ENCODE assay signal across 24 cellular contexts in genomic region chr17:80313160-80313829, GRCh38. TPM values are rescaled to one million over a fixed set of nuclear protein-coding genes. Genes with fewer than 3 reads are reported as not detected.
DNase-seq lines count a peak whose midpoint lies in the region; ATAC-seq and TF ChIP-seq lines count a peak whose summit lies in the region.
"Had no signal": no experiment of that assay in that cellular context is flagged by ENCODE, and none has a peak within 500 bp of the region (broad histone marks: within the 10 kb centered on the region; RNA-seq: fewer than 3 reads in every experiment).

No MANE protein-coding gene starts in this region.

- H3K9me3 Mint-ChIP-seq in activated CD8-positive, alpha-beta memory T cell treated with anti-CD3 and anti-CD28 coated beads, Interleukin-2, amount 10 ng/mL, durations not matched to agents 7 days and 5 days (ENCODE audit: low read depth) = peaks cover 2% of the 10 kb centered on the region
- H3K9me3 Mint-ChIP-seq in activated CD4-positive, alpha-beta memory T cell treated with anti-CD3 and anti-CD28 coated beads, Interleukin-2, amount 10 ng/mL, durations not matched to agents 7 days and 5 days = no peaks in the 10 kb centered on the region
- H3K9me3 Mint-ChIP-seq: nephron progenitor cell had no signal

- POLR2A ChIA-PET in activated CD4-positive, alpha-beta memory T cell treated with anti-CD3 and anti-CD28 coated beads, Interleukin-2, amount 10 ng/mL, durations not matched to agents 7 days and 5 days (lab: Charles Lee) = no interaction called here

- no peak overlapping the region for H3K4me3 ChIP-seq in gastrocnemius medialis
- H3K4me3 ChIP-seq: A549, colonic mucosa, smooth muscle cell, uterus had no signal

- H3K27ac Mint-ChIP-seq in activated CD8-positive, alpha-beta memory T cell treated with anti-CD3 and anti-CD28 coated beads, Interleukin-2, amount 10 ng/mL, durations not matched to agents 7 days and 5 days = peak overlapping the region; percentile 48
- H3K27ac Mint-ChIP-seq in activated CD4-positive, alpha-beta memory T cell treated with anti-CD3 and anti-CD28 coated beads, Interleukin-2, amount 10 ng/mL, durations not matched to agents 7 days and 5 days = peak overlapping the region; percentile 26
- H3K27ac Mint-ChIP-seq: nephron progenitor cell, WTC11 had no signal

- H3K27ac ChIP-seq in gastrocnemius medialis = no peak overlapping the region
- H3K27ac ChIP-seq: A549, colonic mucosa, uterus had no signal

- H3K4me3 Mint-ChIP-seq in activated CD8-positive, alpha-beta memory T cell treated with anti-CD3 and anti-CD28 coated beads, Interleukin-2, amount 10 ng/mL, durations not matched to agents 7 days and 5 days = no peak overlapping the region
- H3K4me3 Mint-ChIP-seq in activated CD4-positive, alpha-beta memory T cell treated with anti-CD3 and anti-CD28 coated beads, Interleukin-2, amount 10 ng/mL, durations not matched to agents 7 days and 5 days = peak overlapping the region; percentile 7
- H3K4me3 Mint-ChIP-seq: nephron progenitor cell, WTC11 had no signal

- H3K4me1 ChIP-seq in gastrocnemius medialis = no peaks in the 10 kb centered on the region
- H3K4me1 ChIP-seq: A549, colonic mucosa, uterus had no signal

- DNase-seq in activated CD8-positive, alpha-beta memory T cell treated with anti-CD3 and anti-CD28 coated beads, Interleukin-2, amount 10 ng/mL, durations not matched to agents 7 days and 5 days = no peak
- DNase-seq in activated CD8-positive, alpha-beta memory T cell treated with anti-CD3 and anti-CD28 coated beads, Interleukin-2, amount 50 U/mL, for 4 hours = no peak
- no peak for DNase-seq in activated CD4-positive, alpha-beta memory T cell treated with anti-CD3 and anti-CD28 coated beads, Interleukin-2, amount 10 ng/mL, durations not matched to agents 7 days and 5 days
- DNase-seq in ecto neural progenitor cell (ENCODE audit: low spot score) = peak; percentile 39
- peak; percentile 22 for DNase-seq in sciatic nerve (ENCODE audit: low spot score)
- no peak for DNase-seq in gastrocnemius medialis
- DNase-seq in hepatic stellate cell (ENCODE audit: low spot score) = no peak
- no peak for DNase-seq in central memory CD4-positive, alpha-beta T cell
- DNase-seq: colonic mucosa; COR-L47; glutamatergic neuron; HCEC 1CT; left colon; NCI-H1105; NCI-H2107; NCI-H510A; nephron progenitor cell; NK-92 treated with Interleukin-12 subunit alpha and Interleukin-12 subunit beta, amount 100 ng/mL, for 24 hours; stimulated activated CD4-positive, alpha-beta T cell treated with anti-CD3 and anti-CD28 coated beads, Interleukin-4, amount 100 ng/mL, for 4 hours; uterus had no signal

- CTCF ChIA-PET in activated CD8-positive, alpha-beta memory T cell treated with anti-CD3 and anti-CD28 coated beads, Interleukin-2, amount 10 ng/mL, durations not matched to agents 7 days and 5 days (lab: Charles Lee) = no interaction called here
- CTCF ChIA-PET in activated CD4-positive, alpha-beta memory T cell treated with anti-CD3 and anti-CD28 coated beads, Interleukin-2, amount 10 ng/mL, durations not matched to agents 7 days and 5 days (lab: Charles Lee) = no interaction called here

- no peak for TF ChIP-seq POLR2A in gastrocnemius medialis (IDR thresholded peaks at IDR 0.05)

- H3K4me1 Mint-ChIP-seq in activated CD8-positive, alpha-beta memory T cell treated with anti-CD3 and anti-CD28 coated beads, Interleukin-2, amount 10 ng/mL, durations not matched to agents 7 days and 5 days = peaks cover 16% of the 10 kb centered on the region
- H3K4me1 Mint-ChIP-seq in activated CD4-positive, alpha-beta memory T cell treated with anti-CD3 and anti-CD28 coated beads, Interleukin-2, amount 10 ng/mL, durations not matched to agents 7 days and 5 days = peaks cover 29% of the 10 kb centered on the region
- H3K4me1 Mint-ChIP-seq: WTC11 had no signal

- peak; percentile 12 for ATAC-seq in activated CD8-positive, alpha-beta memory T cell treated with anti-CD3 and anti-CD28 coated beads, Interleukin-2, amount 10 ng/mL, durations not matched to agents 7 days and 5 days
- ATAC-seq in sciatic nerve = no peak
- no peak for ATAC-seq in gastrocnemius medialis
- ATAC-seq: A549, left colon, Panc1, WTC11 had no signal

- H3K27me3 ChIP-seq in gastrocnemius medialis = no peaks in the 10 kb centered on the region
- H3K27me3 ChIP-seq: colonic mucosa, uterus had no signal

- in situ Hi-C loops in gastrocnemius medialis (cut with MboI; ENCODE audit: low sequenced_read_pairs in 4 of 4) = no loop called here

- no peaks in the 10 kb centered on the region for H3K9me3 ChIP-seq in gastrocnemius medialis
- H3K9me3 ChIP-seq: A549, colonic mucosa, uterus had no signal

- intact Hi-C loops in sciatic nerve (cut with DNase I) (no loop called here), gastrocnemius medialis (cut with DNase I; ENCODE audit: low total_unique reads) (no loop called here)

- peaks cover 0 to 71% of the 10 kb centered on the region in 2 donors for H3K36me3 ChIP-seq in gastrocnemius medialis
- H3K36me3 ChIP-seq: uterus had no signal

- peaks cover 77% of the 10 kb centered on the region for H3K36me3 Mint-ChIP-seq in activated CD8-positive, alpha-beta memory T cell treated with anti-CD3 and anti-CD28 coated beads, Interleukin-2, amount 10 ng/mL, durations not matched to agents 7 days and 5 days
- peaks cover 78% of the 10 kb centered on the region for H3K36me3 Mint-ChIP-seq in activated CD4-positive, alpha-beta memory T cell treated with anti-CD3 and anti-CD28 coated beads, Interleukin-2, amount 10 ng/mL, durations not matched to agents 7 days and 5 days (ENCODE audit: low read depth)

- no peaks in the 10 kb centered on the region for H3K27me3 Mint-ChIP-seq in activated CD8-positive, alpha-beta memory T cell treated with anti-CD3 and anti-CD28 coated beads, Interleukin-2, amount 10 ng/mL, durations not matched to agents 7 days and 5 days
- H3K27me3 Mint-ChIP-seq in activated CD4-positive, alpha-beta memory T cell treated with anti-CD3 and anti-CD28 coated beads, Interleukin-2, amount 10 ng/mL, durations not matched to agents 7 days and 5 days = no peaks in the 10 kb centered on the region

- TF ChIP-seq CTCF in gastrocnemius medialis (IDR thresholded peaks at IDR 0.05 in 4 of 5, conservative IDR thresholded peaks at IDR 0.05 in 1 of 5) = no peak

RNA-seq across cellular contexts. Expression of gene RNF213, which starts 52.6 kb away (rescaled TPM):
- total RNA-seq in activated CD8-positive, alpha-beta memory T cell treated with anti-CD3 and anti-CD28 coated beads, Interleukin-2, amount 10 ng/mL, durations not matched to agents 7 days and 5 days = 1,000 to 10,000 TPM in 1 of 2 experiments, 100 to 1,000 TPM in 1; 597 to 1,208 TPM
- total RNA-seq in activated CD4-positive, alpha-beta memory T cell treated with anti-CD3 and anti-CD28 coated beads, Interleukin-2, amount 10 ng/mL, durations not matched to agents 7 days and 5 days = 100 to 1,000 TPM; 787 to 849 TPM
- total RNA-seq in sciatic nerve = 178 TPM
- total RNA-seq in gastrocnemius medialis = 10 to 100 TPM; 24.1 to 51.8 (median 28.6) TPM

Comparison
In these comparisons a context has a peak if more than half of its experiments do, and no peak if none do; other contexts are left out.
1. DNase-seq: peak in ecto neural progenitor cell (single experiment) and sciatic nerve (single experiment); none in activated CD8-positive, alpha-beta memory T cell treated with anti-CD3 and anti-CD28 coated beads, Interleukin-2, amount 10 ng/mL, durations not matched to agents 7 days and 5 days (single experiment), activated CD8-positive, alpha-beta memory T cell treated with anti-CD3 and anti-CD28 coated beads, Interleukin-2, amount 50 U/mL, for 4 hours (single experiment), activated CD4-positive, alpha-beta memory T cell treated with anti-CD3 and anti-CD28 coated beads, Interleukin-2, amount 10 ng/mL, durations not matched to agents 7 days and 5 days (single experiment), gastrocnemius medialis (0 of 2), hepatic stellate cell (single experiment) and central memory CD4-positive, alpha-beta T cell (single experiment).